ENCODE assay signal across 1 cellular context in the genomic region with DNA sequence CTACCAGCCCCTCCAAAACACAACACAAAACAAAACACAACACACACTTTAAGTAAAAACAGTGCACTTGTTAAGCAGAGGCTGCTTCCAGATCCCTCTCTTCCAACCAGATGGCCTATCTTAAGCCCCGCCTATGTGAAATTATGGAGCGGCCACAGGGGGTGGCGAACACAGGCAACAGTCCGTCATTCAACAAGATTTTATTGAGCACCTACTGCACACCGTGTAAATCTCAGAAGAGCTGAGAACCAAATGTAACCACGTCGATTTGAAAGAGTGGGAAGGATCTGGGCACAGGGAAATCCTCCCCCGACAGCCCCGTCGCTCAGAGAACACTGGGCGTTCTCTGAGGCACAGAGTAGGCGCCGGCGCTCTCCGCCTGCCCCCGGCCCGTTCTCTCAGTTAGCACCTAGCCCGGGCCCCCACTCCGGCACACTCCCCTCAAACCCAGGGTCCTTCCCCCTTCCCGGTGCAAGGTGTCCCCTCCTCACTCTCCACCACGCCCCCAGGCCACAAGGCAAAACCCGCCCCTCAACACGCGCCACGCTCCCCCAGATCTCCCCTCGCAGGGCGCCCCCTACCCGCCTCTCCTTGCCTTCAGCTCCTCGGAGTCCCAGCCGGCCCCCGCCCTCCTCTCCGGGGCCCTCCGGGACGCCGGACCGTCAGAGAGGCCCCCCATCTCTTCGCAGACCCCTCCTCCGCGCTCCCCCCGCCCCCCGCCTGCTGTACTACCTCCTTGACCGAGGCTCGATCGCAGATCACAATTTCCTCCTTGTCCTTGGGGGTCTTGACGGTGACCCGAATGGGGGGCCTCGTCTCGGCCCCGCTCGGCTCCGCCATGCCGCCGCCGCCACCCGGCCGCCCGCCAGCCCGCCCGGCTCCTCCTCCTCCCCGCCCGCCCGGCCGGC.
TF ChIP-seq lines count a peak whose summit lies in the region.

No MANE protein-coding gene starts in this region.

TF ChIP-seq in endothelial cell of umbilical vein, 7 proteins besides CTCF, POLR2A, EP300 and RAD21:
- TF ChIP-seq, protein P1, sequence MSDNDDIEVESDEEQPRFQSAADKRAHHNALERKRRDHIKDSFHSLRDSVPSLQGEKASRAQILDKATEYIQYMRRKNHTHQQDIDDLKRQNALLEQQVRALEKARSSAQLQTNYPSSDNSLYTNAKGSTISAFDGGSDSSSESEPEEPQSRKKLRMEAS (IDR thresholded peaks at IDR 0.05; ENCODE audit: insufficient read depth, insufficient read length), result no peak
- peak; percentile 40 for TF ChIP-seq POLR2AphosphoS5 (IDR thresholded peaks at IDR 0.05; ENCODE audit: insufficient read depth, low read depth, low read length)
